In the genomic region with DNA sequence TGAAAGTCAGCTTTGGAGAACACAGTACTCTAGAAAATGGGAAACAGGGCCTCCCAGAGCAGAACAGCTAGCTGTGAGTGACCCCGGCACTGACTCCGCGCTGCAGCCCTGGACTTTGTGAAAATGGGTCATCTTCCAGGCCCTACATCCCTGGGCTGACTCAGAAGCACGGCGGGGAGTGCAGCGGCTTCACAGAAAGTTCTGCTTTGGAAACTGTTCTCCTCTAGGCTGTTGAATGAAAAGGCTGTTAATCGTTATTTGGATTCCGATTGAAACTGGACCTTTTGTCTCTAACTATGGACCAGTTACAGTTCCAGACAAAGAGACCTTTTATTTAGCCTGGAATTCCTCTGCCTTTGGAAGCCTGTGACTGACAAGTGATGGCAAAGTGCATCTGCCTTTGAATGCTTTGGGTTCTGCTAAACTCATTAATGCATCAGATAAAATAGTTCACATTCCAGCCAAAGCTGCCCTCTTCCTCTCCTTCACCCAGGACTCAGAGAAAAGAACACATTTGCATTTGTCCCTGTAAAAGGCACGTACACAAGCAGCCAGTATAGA, we compare ENCODE assay signal across 1 cellular context.
TF ChIP-seq lines count a peak whose summit lies in the region.

No MANE protein-coding gene starts in this region.

TF ChIP-seq in SK-N-SH, 30 proteins besides CTCF, POLR2A, EP300 and RAD21 (continued from another document):
- TF ChIP-seq, protein P1, sequence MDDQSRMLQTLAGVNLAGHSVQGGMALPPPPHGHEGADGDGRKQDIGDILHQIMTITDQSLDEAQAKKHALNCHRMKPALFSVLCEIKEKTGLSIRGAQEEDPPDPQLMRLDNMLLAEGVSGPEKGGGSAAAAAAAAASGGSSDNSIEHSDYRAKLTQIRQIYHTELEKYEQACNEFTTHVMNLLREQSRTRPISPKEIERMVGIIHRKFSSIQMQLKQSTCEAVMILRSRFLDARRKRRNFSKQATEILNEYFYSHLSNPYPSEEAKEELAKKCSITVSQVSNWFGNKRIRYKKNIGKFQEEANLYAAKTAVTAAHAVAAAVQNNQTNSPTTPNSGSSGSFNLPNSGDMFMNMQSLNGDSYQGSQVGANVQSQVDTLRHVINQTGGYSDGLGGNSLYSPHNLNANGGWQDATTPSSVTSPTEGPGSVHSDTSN (IDR thresholded peaks at IDR 0.05) = peak; percentile 87
- TF ChIP-seq, protein P2, sequence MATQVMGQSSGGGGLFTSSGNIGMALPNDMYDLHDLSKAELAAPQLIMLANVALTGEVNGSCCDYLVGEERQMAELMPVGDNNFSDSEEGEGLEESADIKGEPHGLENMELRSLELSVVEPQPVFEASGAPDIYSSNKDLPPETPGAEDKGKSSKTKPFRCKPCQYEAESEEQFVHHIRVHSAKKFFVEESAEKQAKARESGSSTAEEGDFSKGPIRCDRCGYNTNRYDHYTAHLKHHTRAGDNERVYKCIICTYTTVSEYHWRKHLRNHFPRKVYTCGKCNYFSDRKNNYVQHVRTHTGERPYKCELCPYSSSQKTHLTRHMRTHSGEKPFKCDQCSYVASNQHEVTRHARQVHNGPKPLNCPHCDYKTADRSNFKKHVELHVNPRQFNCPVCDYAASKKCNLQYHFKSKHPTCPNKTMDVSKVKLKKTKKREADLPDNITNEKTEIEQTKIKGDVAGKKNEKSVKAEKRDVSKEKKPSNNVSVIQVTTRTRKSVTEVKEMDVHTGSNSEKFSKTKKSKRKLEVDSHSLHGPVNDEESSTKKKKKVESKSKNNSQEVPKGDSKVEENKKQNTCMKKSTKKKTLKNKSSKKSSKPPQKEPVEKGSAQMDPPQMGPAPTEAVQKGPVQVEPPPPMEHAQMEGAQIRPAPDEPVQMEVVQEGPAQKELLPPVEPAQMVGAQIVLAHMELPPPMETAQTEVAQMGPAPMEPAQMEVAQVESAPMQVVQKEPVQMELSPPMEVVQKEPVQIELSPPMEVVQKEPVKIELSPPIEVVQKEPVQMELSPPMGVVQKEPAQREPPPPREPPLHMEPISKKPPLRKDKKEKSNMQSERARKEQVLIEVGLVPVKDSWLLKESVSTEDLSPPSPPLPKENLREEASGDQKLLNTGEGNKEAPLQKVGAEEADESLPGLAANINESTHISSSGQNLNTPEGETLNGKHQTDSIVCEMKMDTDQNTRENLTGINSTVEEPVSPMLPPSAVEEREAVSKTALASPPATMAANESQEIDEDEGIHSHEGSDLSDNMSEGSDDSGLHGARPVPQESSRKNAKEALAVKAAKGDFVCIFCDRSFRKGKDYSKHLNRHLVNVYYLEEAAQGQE (IDR thresholded peaks at IDR 0.05; ENCODE audit: low read depth, low read length) = 0 out of 2 replicates have a peak, but pooled peaks have one; percentile 2
- TF ChIP-seq SIN3A (IDR thresholded peaks at IDR 0.05; ENCODE audit: borderline replicate concordance, low read depth, low read length) = no peak
- TF ChIP-seq, protein P3, sequence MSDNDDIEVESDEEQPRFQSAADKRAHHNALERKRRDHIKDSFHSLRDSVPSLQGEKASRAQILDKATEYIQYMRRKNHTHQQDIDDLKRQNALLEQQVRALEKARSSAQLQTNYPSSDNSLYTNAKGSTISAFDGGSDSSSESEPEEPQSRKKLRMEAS (IDR thresholded peaks at IDR 0.05; ENCODE audit: low read depth) = no peak
- peak; percentile 52; the same call in 1 of the 2 replicates for TF ChIP-seq NFIC (IDR thresholded peaks at IDR 0.05; ENCODE audit: borderline replicate concordance)
- TF ChIP-seq GATA2 (CRISPR knock-in tag; IDR thresholded peaks at IDR 0.05) = no peak
- TF ChIP-seq MXI1 (IDR thresholded peaks at IDR 0.05; ENCODE audit: low read depth, low read length) = no peak
